ENCODE assay signal across 10 cellular contexts in genomic region chr5:32278403-32278802, GRCh38. TPM values are rescaled to one million over a fixed set of nuclear protein-coding genes. Genes with fewer than 3 reads are reported as not detected.
DNase-seq lines count a peak whose midpoint lies in the region; FAIRE-seq and TF ChIP-seq lines count a peak whose summit lies in the region.
"Had no signal": no experiment of that assay in that cellular context is flagged by ENCODE, and none has a peak within 500 bp of the region (broad histone marks: within the 10 kb centered on the region; RNA-seq: fewer than 3 reads in every experiment).

No MANE protein-coding gene starts in this region.

- H2AFZ ChIP-seq in mammary epithelial cell (ENCODE audit: low read depth, low read length) = no peak overlapping the region

- H3K9me3 Mint-ChIP-seq in activated CD4-positive, alpha-beta T cell treated with anti-CD3 and anti-CD28 coated beads, Interleukin-2, amount 10 ng/mL, durations not matched to agents 24 days and 14 days = no peaks in the 10 kb centered on the region

- H3K4me3 Mint-ChIP-seq in activated CD4-positive, alpha-beta T cell treated with anti-CD3 and anti-CD28 coated beads, Interleukin-2, amount 10 ng/mL, durations not matched to agents 24 days and 14 days = no peak overlapping the region

- H4K20me1 ChIP-seq in mammary epithelial cell (ENCODE audit: insufficient read depth, low read length) = no peaks in the 10 kb centered on the region

- H3K4me3 ChIP-seq in NB4 (ENCODE audit: low read depth, low read length) = no peak overlapping the region
- no peak overlapping the region for H3K4me3 ChIP-seq in mammary epithelial cell (replicated peaks in 1 of 3; ENCODE audit: insufficient read depth in 1 of 3, low read depth in 2 of 3, low read length in 3 of 3)
- no peak overlapping the region for H3K4me3 ChIP-seq in tibial nerve
- H3K4me3 ChIP-seq: SK-N-MC had no signal

- H3K4me1 Mint-ChIP-seq in activated CD4-positive, alpha-beta T cell treated with anti-CD3 and anti-CD28 coated beads, Interleukin-2, amount 10 ng/mL, durations not matched to agents 24 days and 14 days = peaks cover 51% of the 10 kb centered on the region

- CTCF ChIA-PET in mammary epithelial cell (lab: Charles Lee; ENCODE audit: low non-redundant PET) = no interaction called here

- BruUV-seq in mammary epithelial cell (replicated peaks; lab: Mats Ljungman, UMichigan) = no TSS peak

- H3K36me3 ChIP-seq in mammary epithelial cell (ENCODE audit: insufficient read depth, low read length) (no peaks in the 10 kb centered on the region), tibial nerve (peaks cover 0 to 23% (median 5%) of the 10 kb centered on the region in 3 donors)

- WGBS in mammary epithelial cell (ENCODE audit: low coverage, missing lambda C conversion rate) = 89% methylated on average over 3 of the region's 3 CpGs
- 81 to 91% methylated on average over 3 of the region's 3 CpGs for WGBS in tibial nerve, 2 donors

- no peaks in the 10 kb centered on the region for H3K4me1 ChIP-seq in mammary epithelial cell (ENCODE audit: insufficient read depth, low read length)
- H3K4me1 ChIP-seq in tibial nerve = peaks cover 0 to 40% (median 5%) of the 10 kb centered on the region in 4 donors

- TF ChIP-seq CTCF in NB4 (IDR thresholded peaks at IDR 0.05; ENCODE audit: low read depth, low read length) = no peak
- no peak for TF ChIP-seq CTCF in mammary epithelial cell (conservative IDR thresholded peaks at IDR 0.05 in 1 of 2, IDR thresholded peaks at IDR 0.05 in 1 of 2; ENCODE audit: extremely low read depth in 1 of 2, insufficient read depth in 1 of 2, low read depth in 1 of 2, low read length in 2 of 2)
- TF ChIP-seq CTCF in tibial nerve (IDR thresholded peaks at IDR 0.05) = no peak

- H3K4me2 ChIP-seq in mammary epithelial cell (ENCODE audit: insufficient read depth, low read depth, low read length) = no peak overlapping the region

- H3K27ac Mint-ChIP-seq in activated CD4-positive, alpha-beta T cell treated with anti-CD3 and anti-CD28 coated beads, Interleukin-2, amount 10 ng/mL, durations not matched to agents 24 days and 14 days = no peak overlapping the region

- H3K9me3 ChIP-seq in mammary epithelial cell (replicated peaks; ENCODE audit: insufficient read depth, low read length) (no peaks in the 10 kb centered on the region), tibial nerve (no peaks in the 10 kb centered on the region)

- dilution Hi-C loops in mammary epithelial cell (cut with HindIII; ENCODE audit: low sequenced_read_pairs) = no loop called here

- peak; percentile 69 for DNase-seq in activated CD4-positive, alpha-beta T cell treated with anti-CD3 and anti-CD28 coated beads, Interleukin-2, amount 10 ng/mL, durations not matched to agents 24 days and 14 days
- no peak for DNase-seq in activated CD4-positive, alpha-beta T cell treated with anti-CD3 and anti-CD28 coated beads for 1 hour
- DNase-seq in NB4 (ENCODE audit: low read depth) = peak; percentile 59
- DNase-seq in mammary epithelial cell = peak; percentile 30
- DNase-seq in renal cortical epithelial cell (ENCODE audit: low read depth) = peak; percentile 77
- DNase-seq in HPDE6-E6E7 (ENCODE audit: extremely low spot score) = no peak
- no peak for DNase-seq in HTR-8/SVneo (ENCODE audit: insufficient read length, low spot score)
- DNase-seq in tibial nerve (ENCODE audit: low spot score in 2 of 2) = no peak
- DNase-seq: NCI-H1436 treated with DMSO at 0.1 percent for 48 hours had no signal

- H3K27me3 ChIP-seq in mammary epithelial cell (ENCODE audit: insufficient read depth, low read length) (no peaks in the 10 kb centered on the region), tibial nerve (no peaks in the 10 kb centered on the region)

- H3K9ac ChIP-seq in mammary epithelial cell (ENCODE audit: insufficient read depth, low read length) = no peak overlapping the region

- no peak for TF ChIP-seq POLR2A in NB4 (IDR thresholded peaks at IDR 0.05; ENCODE audit: extremely low read depth, insufficient read length)
- TF ChIP-seq POLR2A in tibial nerve (IDR thresholded peaks at IDR 0.05) = no peak

- in situ Hi-C loops in mammary epithelial cell (cut with MboI; ENCODE audit: low sequenced_read_pairs in 2 of 2) = no loop called here

- FAIRE-seq in HTR-8/SVneo (lab: Jason Lieb, UNC) = no peak

- intact Hi-C loops in activated CD4-positive, alpha-beta T cell treated with anti-CD3 and anti-CD28 coated beads, Interleukin-2, amount 10 ng/mL, durations not matched to agents 24 days and 14 days (cut with micrococcal nuclease) = loop anchor here (2.0 kb wide), 1 partner anchor 106 kb away; no protein-coding TSS in a partner anchor
- intact Hi-C loops in mammary epithelial cell (cut with micrococcal nuclease) = no loop called here

- H3K27ac ChIP-seq in mammary epithelial cell (ENCODE audit: insufficient read depth, low read depth, low read length) (no peak overlapping the region), tibial nerve (no peak overlapping the region)
- H3K27ac ChIP-seq: SK-N-MC had no signal

- peaks cover 29% of the 10 kb centered on the region for H3K79me2 ChIP-seq in mammary epithelial cell (ENCODE audit: insufficient read depth, low read length)

- H3K27me3 Mint-ChIP-seq in activated CD4-positive, alpha-beta T cell treated with anti-CD3 and anti-CD28 coated beads, Interleukin-2, amount 10 ng/mL, durations not matched to agents 24 days and 14 days = no peaks in the 10 kb centered on the region

- H3K36me3 Mint-ChIP-seq in activated CD4-positive, alpha-beta T cell treated with anti-CD3 and anti-CD28 coated beads, Interleukin-2, amount 10 ng/mL, durations not matched to agents 24 days and 14 days (ENCODE audit: low read depth) = peaks cover 35% of the 10 kb centered on the region

- no peak for TF ChIP-seq EP300 in tibial nerve (IDR thresholded peaks at IDR 0.05)

RNA-seq across cellular contexts. Expression of gene MTMR12, which starts 34.3 kb away (rescaled TPM):
- 26.5 and 29.8 TPM in 2 replicates for total RNA-seq in activated CD4-positive, alpha-beta T cell treated with anti-CD3 and anti-CD28 coated beads, Interleukin-2, amount 10 ng/mL, durations not matched to agents 24 days and 14 days
- total RNA-seq in mammary epithelial cell = 10 to 100 TPM; 21.0 to 37.5 TPM
- 13.3 TPM for polyA plus RNA-seq in mammary epithelial cell
- 30.5 TPM for polyA minus RNA-seq in mammary epithelial cell
- total RNA-seq in renal cortical epithelial cell = 27.3 and 61.3 TPM in 2 replicates
- 10 to 100 TPM; 35.8 to 40.0 (median 38.1) TPM for total RNA-seq in tibial nerve

Comparison
In these comparisons a context has a peak if more than half of its experiments do, and no peak if none do; other contexts are left out.
1. DNase-seq: peak in activated CD4-positive, alpha-beta T cell treated with anti-CD3 and anti-CD28 coated beads, Interleukin-2, amount 10 ng/mL, durations not matched to agents 24 days and 14 days (single experiment), NB4 (single experiment), mammary epithelial cell (single experiment) and renal cortical epithelial cell (single experiment); none in activated CD4-positive, alpha-beta T cell treated with anti-CD3 and anti-CD28 coated beads for 1 hour (single experiment), HPDE6-E6E7 (single experiment), HTR-8/SVneo (single experiment) and tibial nerve (0 of 2).